Comparison of ENCODE assay signal across 8 cellular contexts in the genomic region with DNA sequence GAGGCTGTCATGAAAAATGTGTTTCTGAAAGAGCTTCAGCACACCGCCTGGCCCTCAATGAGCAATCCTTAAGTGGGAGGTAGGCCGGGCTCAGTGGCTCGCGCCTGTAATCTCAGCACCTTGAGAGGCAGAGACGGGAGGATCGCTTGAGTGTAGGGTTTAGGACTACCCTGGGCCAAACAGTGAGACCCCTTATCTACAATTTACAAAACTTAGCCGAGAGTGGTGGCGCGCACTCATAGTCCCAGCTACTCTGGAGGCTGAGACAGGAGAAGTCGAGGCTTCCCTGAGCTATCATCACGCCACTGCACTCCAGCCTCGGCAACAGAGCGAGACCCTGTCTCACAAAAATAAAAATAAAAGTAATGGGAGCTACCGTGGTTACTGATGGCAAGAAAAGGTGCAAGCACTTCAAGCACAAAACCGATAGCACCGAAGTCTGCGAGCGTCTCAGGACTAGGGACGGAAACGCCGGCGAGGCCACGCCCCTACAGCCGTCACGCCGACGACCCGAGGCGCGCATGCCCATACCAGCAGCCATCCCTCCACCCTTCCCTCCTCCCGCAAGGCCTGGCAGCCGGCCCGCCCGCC. TPM values are rescaled to one million over a fixed set of nuclear protein-coding genes. Genes with fewer than 3 reads are reported as not detected.
A peak's percentile ranks its signal among the peaks of the same experiment; 100 is the strongest.
DNase-seq lines count a peak whose midpoint lies in the region; ATAC-seq and TF ChIP-seq lines count a peak whose summit lies in the region.

No MANE protein-coding gene starts in this region.

- no peaks in the 10 kb centered on the region for H3K36me3 ChIP-seq in kidney epithelial cell (ENCODE audit: control insufficient read depth, insufficient read depth, low read length)

- H3K4me3 ChIP-seq in AG09309 (ENCODE audit: control insufficient read depth, low read depth, low read length) (peak overlapping the region; percentile 81), kidney epithelial cell (ENCODE audit: low read depth, low read length) (peak overlapping the region; percentile 98)

- ATAC-seq in GM18909 (IDR thresholded peaks at IDR 0.05; ENCODE audit: poor library complexity, unreplicated experiment), result peak; percentile 81
- ATAC-seq in HG03139 (IDR thresholded peaks at IDR 0.05; ENCODE audit: unreplicated experiment), result peak; percentile 75

- TF ChIP-seq CTCF in AG09309 (IDR thresholded peaks at IDR 0.05; ENCODE audit: control insufficient read depth, insufficient read depth, low read depth, low read length, missing control alignments) (no peak), kidney epithelial cell (IDR thresholded peaks at IDR 0.05; ENCODE audit: insufficient read depth, low read length, poor library complexity, severe bottlenecking) (no peak)

- peak; percentile 20 for DNase-seq in AG09309 (ENCODE audit: low read depth)
- peak; percentile 54 to 76 for DNase-seq in NCI-H446 (lab: John Stamatoyannopoulos, UW)
- peak; percentile 88 for DNase-seq in activated CD4-positive, alpha-beta T cell treated with anti-CD3 and anti-CD28 coated beads for 1 hour
- peak; percentile 81 for DNase-seq in cerebellar cortex (ENCODE audit: low spot score)
- peak; percentile 28 for DNase-seq in kidney epithelial cell (ENCODE audit: low read depth)
- DNase-seq in stimulated activated CD4-positive, alpha-beta T cell treated with anti-CD3 and anti-CD28 coated beads, Interleukin-15, amount 100 ng/mL, for 48 hours (ENCODE audit: low read depth in 2 of 2), result peak; percentile 75 to 83

- no peaks in the 10 kb centered on the region for H3K27me3 ChIP-seq in kidney epithelial cell (ENCODE audit: control insufficient read depth, insufficient read depth, low read length)

RNA-seq across cellular contexts. Expression of gene THUMPD1, which starts 0.6 kb away (rescaled TPM):
- total RNA-seq in kidney epithelial cell, result 70.8 and 92.0 TPM in 2 replicates

RNA-seq across cellular contexts. Expression of gene ACSM3, which starts 22.8 kb away (rescaled TPM):
- 5.9 and 14.4 TPM in 2 replicates for total RNA-seq in kidney epithelial cell

RNA-seq across cellular contexts. Expression of gene ACSM1, which starts 43.5 kb away (rescaled TPM):
- total RNA-seq in kidney epithelial cell, result 1.2 and 1.6 TPM in 2 replicates

Comparison
In these comparisons a context has a peak if more than half of its experiments do, and no peak if none do; other contexts are left out.
1. Peak in every context shown above with its lines: DNase-seq, ATAC-seq and H3K4me3 ChIP-seq.
2. DNase-seq: peak in every context shown above with its lines; median percentile 88 in activated CD4-positive, alpha-beta T cell treated with anti-CD3 and anti-CD28 coated beads for 1 hour; 81 in cerebellar cortex; 79 in stimulated activated CD4-positive, alpha-beta T cell treated with anti-CD3 and anti-CD28 coated beads, Interleukin-15, amount 100 ng/mL, for 48 hours; 65 in NCI-H446; 28 in kidney epithelial cell; 20 in AG09309.